23 cellular contexts compared by ENCODE assay signal in the genomic region with DNA sequence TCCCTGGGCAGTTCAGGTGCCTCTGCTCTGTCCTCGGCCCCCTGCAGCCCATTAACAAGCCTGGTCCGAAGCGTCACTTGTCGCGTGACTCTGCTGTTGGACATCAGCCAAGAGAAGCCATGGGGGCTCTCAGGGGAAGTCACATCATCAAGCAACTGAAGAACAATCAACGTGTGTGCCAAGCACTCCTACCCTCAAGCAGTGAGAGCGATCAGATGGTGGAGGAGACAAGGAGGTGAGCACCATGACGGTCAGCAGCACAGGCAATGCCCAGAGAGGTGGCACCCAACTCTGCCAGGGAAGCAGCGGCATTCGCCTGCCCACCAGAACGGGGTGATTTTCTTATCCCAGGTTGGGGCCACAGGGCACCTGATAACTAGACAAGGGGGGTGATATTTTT.
DNase-seq lines count a peak whose midpoint lies in the region; ATAC-seq lines count a peak whose summit lies in the region.
"Had no signal": no experiment of that assay in that cellular context is flagged by ENCODE, and none has a peak within 500 bp of the region (broad histone marks: within the 10 kb centered on the region; RNA-seq: fewer than 3 reads in every experiment).

No MANE protein-coding gene starts in this region.

- H3K9me3 ChIP-seq in BLaER1 treated with 17β-estradiol and CSF1 and Interleukin-3, amounts not matched to agents 10 nM and 100 nM (replicated peaks in 1 of 11), result no peaks in the 10 kb centered on the region
- H3K9me3 ChIP-seq: heart right ventricle, left ventricle myocardium inferior, mucosa of descending colon, prostate gland had no signal

- H3K4me2 ChIP-seq in BLaER1 treated with 17β-estradiol and CSF1 and Interleukin-3, amounts not matched to agents 10 nM and 100 nM, result peak overlapping the region in 6 of 11 experiments; percentile 29 to 75 (median 68); a peak in 11 of 22 replicates

- H3K9me3 Mint-ChIP-seq in effector memory CD8-positive, alpha-beta T cell, result no peaks in the 10 kb centered on the region
- H3K9me3 Mint-ChIP-seq: activated T-helper 2 cell treated with anti-CD3 and anti-CD28 coated beads, Interferon-gamma antibody, Interleukin-2, Interleukin-4, amounts not matched to agents 10 μg/mL and 5 μg/mL and 100 μg/mL, durations not matched to agents 14 hours and 24 hours and 36 hours; CD8-positive, alpha-beta memory T cell; neural crest cell; stimulated activated naive CD8-positive, alpha-beta T cell treated with anti-CD3 and anti-CD28 coated beads, Interleukin-15, Interleukin-2, amounts not matched to agents 100 ng/mL and 50 ng/mL, for 24 hours had no signal

- peaks cover 15% of the 10 kb centered on the region for H3K36me3 Mint-ChIP-seq in effector memory CD8-positive, alpha-beta T cell (ENCODE audit: insufficient read depth)

- H3K27me3 Mint-ChIP-seq in effector memory CD8-positive, alpha-beta T cell, result no peaks in the 10 kb centered on the region
- H3K27me3 Mint-ChIP-seq: brain; CD8-positive, alpha-beta memory T cell; stimulated activated naive CD8-positive, alpha-beta T cell treated with anti-CD3 and anti-CD28 coated beads, Interleukin-15, Interleukin-2, amounts not matched to agents 100 ng/mL and 50 ng/mL, for 24 hours had no signal

- no peak overlapping the region for H3K27ac ChIP-seq in BLaER1 treated with 17β-estradiol and CSF1 and Interleukin-3, amounts not matched to agents 10 nM and 100 nM
- H3K27ac ChIP-seq: heart right ventricle, left ventricle myocardium inferior, prostate gland, skin epidermis had no signal

- peak; percentile 17 for DNase-seq in H7
- peak; percentile 80 for DNase-seq in NCI-H345 treated with DMSO at 0.1 percent for 48 hours (lab: John Stamatoyannopoulos, UW; ENCODE audit: unreplicated experiment)
- no peak for DNase-seq in effector memory CD8-positive, alpha-beta T cell
- DNase-seq in DMS53 (lab: John Stamatoyannopoulos, UW), result no peak
- no peak for DNase-seq in activated CD4-positive, alpha-beta T cell treated with anti-CD3 and anti-CD28 coated beads for 1 hour
- no peak for DNase-seq in mesenteric fat pad (ENCODE audit: low spot score)
- DNase-seq: activated CD4-positive, alpha-beta T cell treated with anti-CD3 and anti-CD28 coated beads for 48 hours; CD8-positive, alpha-beta memory T cell; HCEC 1CT; heart right ventricle; left ventricle myocardium inferior; mucosa of descending colon; NCI-H1436 treated with DMSO at 0.1 percent for 48 hours; NCI-H446 treated with DMSO at 0.1 percent for 48 hours; trophoblast cell had no signal

- no peaks in the 10 kb centered on the region for H3K27me3 ChIP-seq in BLaER1 treated with 17β-estradiol and CSF1 and Interleukin-3, amounts not matched to agents 10 nM and 100 nM
- no peaks in the 10 kb centered on the region for H3K27me3 ChIP-seq in H7 (ENCODE audit: control insufficient read depth, insufficient read depth, low read length)
- H3K27me3 ChIP-seq: heart right ventricle had no signal

- no peak overlapping the region for H3K4me3 Mint-ChIP-seq in effector memory CD8-positive, alpha-beta T cell
- H3K4me3 Mint-ChIP-seq: brain; CD8-positive, alpha-beta memory T cell; neural crest cell; stimulated activated naive CD8-positive, alpha-beta T cell treated with anti-CD3 and anti-CD28 coated beads, Interleukin-15, Interleukin-2, amounts not matched to agents 100 ng/mL and 50 ng/mL, for 24 hours had no signal

- ATAC-seq in effector memory CD8-positive, alpha-beta T cell (replicated peaks), result no peak
- ATAC-seq in GM19455 (IDR thresholded peaks at IDR 0.05; ENCODE audit: unreplicated experiment), result no peak
- ATAC-seq: heart right ventricle had no signal

- peak overlapping the region; percentile 5 to 65 for H3K27ac Mint-ChIP-seq in effector memory CD8-positive, alpha-beta T cell
- H3K27ac Mint-ChIP-seq: activated T-helper 2 cell treated with anti-CD3 and anti-CD28 coated beads, Interferon-gamma antibody, Interleukin-2, Interleukin-4, amounts not matched to agents 10 μg/mL and 5 μg/mL and 100 μg/mL, durations not matched to agents 14 hours and 24 hours and 36 hours; stimulated activated naive CD8-positive, alpha-beta T cell treated with anti-CD3 and anti-CD28 coated beads, Interleukin-15, Interleukin-2, amounts not matched to agents 100 ng/mL and 50 ng/mL, for 24 hours had no signal

- H3K4me1 Mint-ChIP-seq in effector memory CD8-positive, alpha-beta T cell (ENCODE audit: low read depth in 2 of 2), result peaks cover 0 to 2% of the 10 kb centered on the region in 2 donors
- H3K4me1 Mint-ChIP-seq: CD8-positive, alpha-beta memory T cell had no signal

- no peak overlapping the region for H3K9ac ChIP-seq in BLaER1 treated with 17β-estradiol and CSF1 and Interleukin-3, amounts not matched to agents 10 nM and 100 nM

- peaks cover 0 to 17% (median 0%) of the 10 kb centered on the region in 11 experiments; a peak in 6 of 22 replicates for H4K20me1 ChIP-seq in BLaER1 treated with 17β-estradiol and CSF1 and Interleukin-3, amounts not matched to agents 10 nM and 100 nM

- H3K4me1 ChIP-seq in BLaER1 treated with 17β-estradiol and CSF1 and Interleukin-3, amounts not matched to agents 10 nM and 100 nM, result peaks cover 11 to 71% (median 51%) of the 10 kb centered on the region in 10 experiments
- H3K4me1 ChIP-seq: heart right ventricle, prostate gland had no signal

- peaks cover 0 to 28% (median 8%) of the 10 kb centered on the region in 11 experiments; a peak in 12 of 22 replicates for H3K36me3 ChIP-seq in BLaER1 treated with 17β-estradiol and CSF1 and Interleukin-3, amounts not matched to agents 10 nM and 100 nM
- no peaks in the 10 kb centered on the region; the same call in none of the 2 replicates for H3K36me3 ChIP-seq in H7 (replicated peaks; ENCODE audit: control insufficient read depth, insufficient read depth, low read length)
- H3K36me3 ChIP-seq: prostate gland had no signal

- no peak overlapping the region for H3K4me3 ChIP-seq in BLaER1 treated with 17β-estradiol and CSF1 and Interleukin-3, amounts not matched to agents 10 nM and 100 nM
- H3K4me3 ChIP-seq in H7 (ENCODE audit: insufficient read depth, low read depth, low read length), result no peak overlapping the region
- H3K4me3 ChIP-seq: heart right ventricle, left ventricle myocardium inferior, mucosa of descending colon, prostate gland, skin epidermis had no signal

Comparison
In these comparisons a context has a peak if more than half of its experiments do, and no peak if none do; other contexts are left out.
1. DNase-seq: peak in H7 (single experiment) and NCI-H345 treated with DMSO at 0.1 percent for 48 hours (single experiment); none in effector memory CD8-positive, alpha-beta T cell (0 of 3), DMS53 (single experiment), activated CD4-positive, alpha-beta T cell treated with anti-CD3 and anti-CD28 coated beads for 1 hour (single experiment) and mesenteric fat pad (single experiment).